In the genomic region with DNA sequence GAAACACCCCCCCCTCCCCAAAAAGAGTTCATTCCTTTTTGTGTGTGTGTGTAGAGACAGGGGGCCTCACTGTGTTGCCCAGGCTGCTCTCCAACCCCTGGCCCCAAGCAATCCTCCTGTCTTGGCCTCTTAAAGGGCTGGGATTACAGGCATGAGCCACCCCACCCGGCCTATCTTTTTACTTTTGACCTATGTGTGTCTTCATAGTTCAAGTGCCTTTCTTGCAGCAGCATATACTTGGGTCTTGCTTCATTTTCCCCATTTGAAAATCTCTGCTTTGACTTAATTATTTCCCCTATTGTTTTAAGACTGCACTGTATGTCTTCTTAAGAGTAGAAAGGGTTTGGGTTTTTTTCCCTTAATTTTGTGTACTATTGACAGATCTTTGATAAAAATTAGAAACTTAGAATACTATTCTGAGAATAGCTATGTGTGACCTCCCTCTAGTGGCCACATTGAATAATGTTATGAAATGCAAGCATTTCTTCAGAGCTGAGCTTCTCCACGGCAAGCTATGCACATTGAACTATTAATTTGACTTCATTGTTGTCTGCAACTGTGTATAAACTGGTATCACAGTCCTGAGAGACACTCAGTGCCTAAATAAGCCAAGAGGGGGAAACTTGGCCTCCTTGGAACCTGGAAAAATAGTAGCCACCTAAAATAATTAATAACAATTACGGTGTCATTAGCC, we compare ENCODE assay signal across 8 cellular contexts. TPM values are rescaled to one million over a fixed set of nuclear protein-coding genes. Genes with fewer than 3 reads are reported as not detected.
A peak's percentile ranks its signal among the peaks of the same experiment; 100 is the strongest.
DNase-seq lines count a peak whose midpoint lies in the region; ATAC-seq and TF ChIP-seq lines count a peak whose summit lies in the region.

No MANE protein-coding gene starts in this region.

- H3K79me2 ChIP-seq in GM23338 (replicated peaks; ENCODE audit: insufficient read depth) (no peaks in the 10 kb centered on the region), smooth muscle cell (ENCODE audit: low read depth) (no peaks in the 10 kb centered on the region)

- H2AFZ ChIP-seq in GM23338 (no peak overlapping the region), smooth muscle cell (ENCODE audit: low read depth) (no peak overlapping the region)

- intact Hi-C loops in left ventricle myocardium inferior (cut with micrococcal nuclease): loop anchor here (5.0 kb wide), 1 partner anchor 92 kb away; no protein-coding TSS in a partner anchor

- H3K4me1 ChIP-seq in GM23338 (ENCODE audit: insufficient read depth) (peaks cover 5% of the 10 kb centered on the region; the same call in 1 of the 2 replicates), adipocyte (ENCODE audit: control insufficient read depth, insufficient read depth, low read length) (peaks cover 4% of the 10 kb centered on the region), left ventricle myocardium inferior (peaks cover 27% of the 10 kb centered on the region), smooth muscle cell (ENCODE audit: low read depth) (no peaks in the 10 kb centered on the region)

- ATAC-seq in GM23338: peak; percentile 73

- DNase-seq in NCI-H2107 treated with DMSO at 0.1 percent for 48 hours (lab: John Stamatoyannopoulos, UW; ENCODE audit: unreplicated experiment) (peak; percentile 22), NCI-H2107 (lab: John Stamatoyannopoulos, UW) (no peak), GM23338 (ENCODE audit: low spot score) (peak; percentile 80), NCI-H1694 (lab: John Stamatoyannopoulos, UW) (peak; percentile 48), adipocyte (ENCODE audit: low read depth) (peak; percentile 84), left ventricle myocardium inferior (no peak), smooth muscle cell (lab: John Stamatoyannopoulos, UW; ENCODE audit: unreplicated experiment) (no peak)
- DNase-seq in stimulated activated CD4-positive, alpha-beta T cell treated with anti-CD3 and anti-CD28 coated beads, Interleukin-12 subunit alpha, Interleukin-12 subunit beta, amount 100 ng/mL, for 4 hours: no peak

- H3K36me3 ChIP-seq in GM23338 (ENCODE audit: insufficient read depth): no peaks in the 10 kb centered on the region
- H3K36me3 ChIP-seq in adipocyte (ENCODE audit: control insufficient read depth, insufficient read depth, low read length, severe bottlenecking): no peaks in the 10 kb centered on the region
- H3K36me3 ChIP-seq in left ventricle myocardium inferior: no peaks in the 10 kb centered on the region
- no peaks in the 10 kb centered on the region for H3K36me3 ChIP-seq in smooth muscle cell (ENCODE audit: low read depth)

- no peaks in the 10 kb centered on the region for H4K20me1 ChIP-seq in GM23338 (replicated peaks; ENCODE audit: insufficient read depth)
- no peaks in the 10 kb centered on the region for H4K20me1 ChIP-seq in smooth muscle cell (ENCODE audit: low read depth)

- H3K4me1 Mint-ChIP-seq in GM23338: peaks cover 15% of the 10 kb centered on the region

- H3K36me3 Mint-ChIP-seq in GM23338 (ENCODE audit: low read depth): peaks cover 4% of the 10 kb centered on the region; the same call in 2 of the 3 replicates

- no peaks in the 10 kb centered on the region for H3K9me2 ChIP-seq in GM23338 (ENCODE audit: insufficient read depth)

- peak; percentile 70 to 97 for TF ChIP-seq CTCF in GM23338 (conservative IDR thresholded peaks at IDR 0.05; ENCODE audit: low read depth in 2 of 2)
- TF ChIP-seq CTCF in left ventricle myocardium inferior (IDR thresholded peaks at IDR 0.05; ENCODE audit: borderline replicate concordance): peak; percentile 80
- peak; percentile 85 for TF ChIP-seq CTCF in smooth muscle cell (IDR thresholded peaks at IDR 0.05; ENCODE audit: borderline replicate concordance, insufficient read depth, poor library complexity, severe bottlenecking)

- 48% methylated on average over 3 of the region's 3 CpGs for WGBS in smooth muscle cell (ENCODE audit: low lambda C conversion rate)

- H3K9me3 ChIP-seq in adipocyte (ENCODE audit: control insufficient read depth, low read length) (no peaks in the 10 kb centered on the region), left ventricle myocardium inferior (replicated peaks) (no peaks in the 10 kb centered on the region), smooth muscle cell (replicated peaks; ENCODE audit: low read depth) (no peaks in the 10 kb centered on the region)

- no peak overlapping the region for H3K27ac Mint-ChIP-seq in GM23338

- H3K9me3 Mint-ChIP-seq in GM23338: no peaks in the 10 kb centered on the region

- H3F3A ChIP-seq in GM23338 (replicated peaks; ENCODE audit: low read depth): no peaks in the 10 kb centered on the region; the same call in 1 of the 2 replicates
- H3F3A ChIP-seq in smooth muscle cell (ENCODE audit: low read depth): no peaks in the 10 kb centered on the region

- H3K27me3 ChIP-seq in GM23338 (ENCODE audit: insufficient read depth) (peaks cover 12% of the 10 kb centered on the region), adipocyte (replicated peaks; ENCODE audit: control insufficient read depth, insufficient read depth, low read length) (no peaks in the 10 kb centered on the region), left ventricle myocardium inferior (ENCODE audit: low read depth) (no peaks in the 10 kb centered on the region), smooth muscle cell (ENCODE audit: low read depth) (no peaks in the 10 kb centered on the region)

- H3K4me2 ChIP-seq in GM23338: no peak overlapping the region
- H3K4me2 ChIP-seq in smooth muscle cell: no peak overlapping the region

- no peak overlapping the region for H3K27ac ChIP-seq in GM23338 (ENCODE audit: low read depth)
- H3K27ac ChIP-seq in left ventricle myocardium inferior (replicated peaks): peak overlapping the region; percentile 31
- no peak overlapping the region for H3K27ac ChIP-seq in smooth muscle cell (ENCODE audit: low read depth)

- H3K27me3 Mint-ChIP-seq in GM23338 (ENCODE audit: insufficient read depth, low read depth, poor library complexity): peaks cover 16% of the 10 kb centered on the region

- H3K4me3 ChIP-seq in GM23338: no peak overlapping the region
- no peak overlapping the region for H3K4me3 ChIP-seq in adipocyte (ENCODE audit: low read length)
- H3K4me3 ChIP-seq in left ventricle myocardium inferior: no peak overlapping the region
- H3K4me3 ChIP-seq in smooth muscle cell: no peak overlapping the region

- H3K9ac ChIP-seq in adipocyte (ENCODE audit: low read length): no peak overlapping the region
- H3K9ac ChIP-seq in smooth muscle cell (ENCODE audit: low read depth): no peak overlapping the region

- no peak overlapping the region for H3K4me3 Mint-ChIP-seq in GM23338

TF ChIP-seq in GM23338, 12 proteins besides CTCF, POLR2A, EP300 and RAD21 (continues in another document):
- TF ChIP-seq, protein P1, sequence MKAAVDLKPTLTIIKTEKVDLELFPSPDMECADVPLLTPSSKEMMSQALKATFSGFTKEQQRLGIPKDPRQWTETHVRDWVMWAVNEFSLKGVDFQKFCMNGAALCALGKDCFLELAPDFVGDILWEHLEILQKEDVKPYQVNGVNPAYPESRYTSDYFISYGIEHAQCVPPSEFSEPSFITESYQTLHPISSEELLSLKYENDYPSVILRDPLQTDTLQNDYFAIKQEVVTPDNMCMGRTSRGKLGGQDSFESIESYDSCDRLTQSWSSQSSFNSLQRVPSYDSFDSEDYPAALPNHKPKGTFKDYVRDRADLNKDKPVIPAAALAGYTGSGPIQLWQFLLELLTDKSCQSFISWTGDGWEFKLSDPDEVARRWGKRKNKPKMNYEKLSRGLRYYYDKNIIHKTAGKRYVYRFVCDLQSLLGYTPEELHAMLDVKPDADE (IDR thresholded peaks at IDR 0.05): no peak
- TF ChIP-seq STAT1 (IDR thresholded peaks at IDR 0.05; ENCODE audit: unreplicated experiment) (no peak), JUNB (IDR thresholded peaks at IDR 0.05; ENCODE audit: unreplicated experiment) (no peak), CREB1 (CRISPR knock-in tag; IDR thresholded peaks at IDR 0.05; ENCODE audit: low read depth) (no peak), NANOG (IDR thresholded peaks at IDR 0.05; ENCODE audit: borderline replicate concordance) (no peak), ZNF331 (CRISPR knock-in tag; IDR thresholded peaks at IDR 0.05; ENCODE audit: low read depth) (no peak), EZH2phosphoT487 (IDR thresholded peaks at IDR 0.05; ENCODE audit: unreplicated experiment) (no peak), EZH2 (IDR thresholded peaks at IDR 0.05; ENCODE audit: low read depth, unreplicated experiment) (no peak)
- TF ChIP-seq, protein P2, sequence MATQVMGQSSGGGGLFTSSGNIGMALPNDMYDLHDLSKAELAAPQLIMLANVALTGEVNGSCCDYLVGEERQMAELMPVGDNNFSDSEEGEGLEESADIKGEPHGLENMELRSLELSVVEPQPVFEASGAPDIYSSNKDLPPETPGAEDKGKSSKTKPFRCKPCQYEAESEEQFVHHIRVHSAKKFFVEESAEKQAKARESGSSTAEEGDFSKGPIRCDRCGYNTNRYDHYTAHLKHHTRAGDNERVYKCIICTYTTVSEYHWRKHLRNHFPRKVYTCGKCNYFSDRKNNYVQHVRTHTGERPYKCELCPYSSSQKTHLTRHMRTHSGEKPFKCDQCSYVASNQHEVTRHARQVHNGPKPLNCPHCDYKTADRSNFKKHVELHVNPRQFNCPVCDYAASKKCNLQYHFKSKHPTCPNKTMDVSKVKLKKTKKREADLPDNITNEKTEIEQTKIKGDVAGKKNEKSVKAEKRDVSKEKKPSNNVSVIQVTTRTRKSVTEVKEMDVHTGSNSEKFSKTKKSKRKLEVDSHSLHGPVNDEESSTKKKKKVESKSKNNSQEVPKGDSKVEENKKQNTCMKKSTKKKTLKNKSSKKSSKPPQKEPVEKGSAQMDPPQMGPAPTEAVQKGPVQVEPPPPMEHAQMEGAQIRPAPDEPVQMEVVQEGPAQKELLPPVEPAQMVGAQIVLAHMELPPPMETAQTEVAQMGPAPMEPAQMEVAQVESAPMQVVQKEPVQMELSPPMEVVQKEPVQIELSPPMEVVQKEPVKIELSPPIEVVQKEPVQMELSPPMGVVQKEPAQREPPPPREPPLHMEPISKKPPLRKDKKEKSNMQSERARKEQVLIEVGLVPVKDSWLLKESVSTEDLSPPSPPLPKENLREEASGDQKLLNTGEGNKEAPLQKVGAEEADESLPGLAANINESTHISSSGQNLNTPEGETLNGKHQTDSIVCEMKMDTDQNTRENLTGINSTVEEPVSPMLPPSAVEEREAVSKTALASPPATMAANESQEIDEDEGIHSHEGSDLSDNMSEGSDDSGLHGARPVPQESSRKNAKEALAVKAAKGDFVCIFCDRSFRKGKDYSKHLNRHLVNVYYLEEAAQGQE (IDR thresholded peaks at IDR 0.05; ENCODE audit: unreplicated experiment): no peak

RNA-seq across cellular contexts. Expression of a gene that starts 8.7 kb away (rescaled TPM):
- total RNA-seq in GM23338 (2014; rRNA removed; shearing (Covaris generic)): 43.3 and 43.6 TPM in 2 replicates
- 62.8 and 66.5 TPM in 2 replicates for polyA plus RNA-seq in GM23338 (2016; fragmentation: Nextera tagmentation; extraction: Ambion mirVana)
- total RNA-seq in left ventricle myocardium inferior: 2,250 TPM
- total RNA-seq in smooth muscle cell: 9.6 and 16.0 TPM in 2 replicates
- polyA plus RNA-seq in smooth muscle cell: 19.0 and 50.7 TPM in 2 replicates

Comparison
In these comparisons a context has a peak if more than half of its experiments do, and no peak if none do; other contexts are left out.
1. DNase-seq: peak in NCI-H2107 treated with DMSO at 0.1 percent for 48 hours (single experiment), GM23338 (single experiment), NCI-H1694 (single experiment) and adipocyte (single experiment); none in NCI-H2107 (single experiment), left ventricle myocardium inferior (single experiment), smooth muscle cell (single experiment) and stimulated activated CD4-positive, alpha-beta T cell treated with anti-CD3 and anti-CD28 coated beads, Interleukin-12 subunit alpha, Interleukin-12 subunit beta, amount 100 ng/mL, for 4 hours (single experiment).
2. RNA of a gene that starts 8.7 kb away (total RNA-seq): 2,250 TPM in left ventricle myocardium inferior (single experiment); 43.3 to 43.6 TPM in GM23338 and 9.6 to 16.0 TPM in smooth muscle cell; every median in the first group is over 10 times any median in the second.
3. Peak in every context shown above with its lines, with median percentiles within 50 percentile points of each other: CTCF ChIP-seq.